In the genomic region with DNA sequence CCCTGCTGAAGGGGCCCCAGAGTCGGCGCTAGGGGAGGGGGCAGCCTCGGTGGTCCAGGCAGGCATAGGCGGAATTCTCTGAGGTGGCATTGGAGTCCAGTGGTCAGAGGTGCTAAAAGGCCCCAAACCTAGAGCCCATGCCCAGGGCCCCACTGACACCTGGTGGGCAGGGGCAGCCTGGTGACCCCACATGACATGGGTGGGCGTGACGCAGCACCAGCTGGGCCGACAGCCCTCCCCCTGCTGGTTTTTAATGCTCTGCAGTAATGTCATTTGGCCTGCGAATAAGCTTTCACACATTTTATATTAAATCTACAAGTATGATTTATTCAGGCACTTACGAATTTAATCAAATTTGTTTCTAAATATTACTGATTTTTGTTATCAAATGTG, we compare ENCODE assay signal across 14 cellular contexts. TPM values are rescaled to one million over a fixed set of nuclear protein-coding genes. Genes with fewer than 3 reads are reported as not detected.
A peak's percentile ranks its signal among the peaks of the same experiment; 100 is the strongest.
DNase-seq lines count a peak whose midpoint lies in the region; ATAC-seq and TF ChIP-seq lines count a peak whose summit lies in the region.
"Had no signal": no experiment of that assay in that cellular context is flagged by ENCODE, and none has a peak within 500 bp of the region (broad histone marks: within the 10 kb centered on the region; RNA-seq: fewer than 3 reads in every experiment).

No MANE protein-coding gene starts in this region.

- H3K4me3 ChIP-seq in HEK293 (ENCODE audit: low read depth, low read length) (no peak overlapping the region), mammary epithelial cell (replicated peaks in 1 of 3; ENCODE audit: insufficient read depth in 1 of 3, low read depth in 2 of 3, low read length in 3 of 3) (no peak overlapping the region), osteoblast (ENCODE audit: insufficient read depth, low read length) (no peak overlapping the region)
- H3K4me3 ChIP-seq: body of pancreas had no signal

- H3K4me1 ChIP-seq in HEK293 (ENCODE audit: control insufficient read depth, insufficient read depth, low read length), result peaks cover 7% of the 10 kb centered on the region; the same call in 1 of the 2 replicates
- peaks cover 18% of the 10 kb centered on the region for H3K4me1 ChIP-seq in mammary epithelial cell (ENCODE audit: insufficient read depth, low read length)
- H3K4me1 ChIP-seq in osteoblast (ENCODE audit: insufficient read depth, low read length), result peaks cover 22% of the 10 kb centered on the region

- intact Hi-C loops in activated CD4-positive, alpha-beta T cell treated with anti-CD3 and anti-CD28 coated beads, Interleukin-2, amount 10 ng/mL, durations not matched to agents 24 days and 14 days (cut with micrococcal nuclease), result no loop called here
- intact Hi-C loops in mammary epithelial cell (cut with micrococcal nuclease), result no loop called here

- H2AFZ ChIP-seq in mammary epithelial cell (ENCODE audit: low read depth, low read length), result no peak overlapping the region
- no peak overlapping the region for H2AFZ ChIP-seq in osteoblast (ENCODE audit: low read length)

- CTCF ChIA-PET in HEK293 (lab: Yijun Ruan, JAX) (interaction anchor here (0.8 kb wide), 2 partner anchors 34 to 70 kb away, joined by 3 read pairs; partner anchors contain the start of gene DNASE1L2), mammary epithelial cell (lab: Charles Lee; ENCODE audit: low non-redundant PET) (no interaction called here)

- peaks cover 1% of the 10 kb centered on the region for H3K27me3 Mint-ChIP-seq in activated CD4-positive, alpha-beta T cell treated with anti-CD3 and anti-CD28 coated beads, Interleukin-2, amount 10 ng/mL, durations not matched to agents 24 days and 14 days

- no peak for DNase-seq in activated CD4-positive, alpha-beta T cell treated with anti-CD3 and anti-CD28 coated beads, Interleukin-2, amount 10 ng/mL, durations not matched to agents 24 days and 14 days
- no peak for DNase-seq in activated CD4-positive, alpha-beta T cell treated with anti-CD3 and anti-CD28 coated beads, Interleukin-2, amount 50 U/mL, for 4 hours
- DNase-seq in mammary epithelial cell, result no peak
- DNase-seq in osteoblast (ENCODE audit: insufficient read length, low spot score, missing footprints), result peak; percentile 80
- DNase-seq: body of pancreas, NCI-H1092, NCI-H446 treated with DMSO at 0.1 percent for 48 hours had no signal

- BruUV-seq in mammary epithelial cell (replicated peaks; lab: Mats Ljungman, UMichigan), result no TSS peak

- no peak overlapping the region for H3K9ac ChIP-seq in mammary epithelial cell (ENCODE audit: insufficient read depth, low read length)

- peaks cover 20% of the 10 kb centered on the region for H3K4me1 Mint-ChIP-seq in activated CD4-positive, alpha-beta T cell treated with anti-CD3 and anti-CD28 coated beads, Interleukin-2, amount 10 ng/mL, durations not matched to agents 24 days and 14 days

- peaks cover 58% of the 10 kb centered on the region for H3K79me2 ChIP-seq in mammary epithelial cell (ENCODE audit: insufficient read depth, low read length)
- H3K79me2 ChIP-seq in osteoblast (ENCODE audit: insufficient read depth, low read length), result peaks cover 53% of the 10 kb centered on the region

- H4K20me1 ChIP-seq in mammary epithelial cell (ENCODE audit: insufficient read depth, low read length) (peaks cover 7% of the 10 kb centered on the region), osteoblast (ENCODE audit: insufficient read depth, low read length) (peaks cover 25% of the 10 kb centered on the region)

- H3K27ac ChIP-seq in HEK293 (ENCODE audit: extremely low read depth, low read depth, low read length), result no peak overlapping the region
- H3K27ac ChIP-seq in mammary epithelial cell (ENCODE audit: insufficient read depth, low read depth, low read length), result no peak overlapping the region
- H3K27ac ChIP-seq in osteoblast (ENCODE audit: low read depth, low read length), result no peak overlapping the region
- H3K27ac ChIP-seq: neutrophil, upper lobe of right lung had no signal

- H3K9me3 Mint-ChIP-seq in activated CD4-positive, alpha-beta T cell treated with anti-CD3 and anti-CD28 coated beads, Interleukin-2, amount 10 ng/mL, durations not matched to agents 24 days and 14 days, result no peaks in the 10 kb centered on the region

- H3K27ac Mint-ChIP-seq in activated CD4-positive, alpha-beta T cell treated with anti-CD3 and anti-CD28 coated beads, Interleukin-2, amount 10 ng/mL, durations not matched to agents 24 days and 14 days, result no peak overlapping the region

- no peak for ATAC-seq in GM21576 (IDR thresholded peaks at IDR 0.05; ENCODE audit: unreplicated experiment)
- no peak for ATAC-seq in GM18498 (IDR thresholded peaks at IDR 0.05; ENCODE audit: unreplicated experiment)
- ATAC-seq in GM19397 (IDR thresholded peaks at IDR 0.05; ENCODE audit: unreplicated experiment), result no peak
- ATAC-seq: body of pancreas, upper lobe of right lung had no signal

- peaks cover 5 to 19% of the 10 kb centered on the region in 2 experiments; a peak in 2 of 3 replicates for H3K36me3 ChIP-seq in HEK293 (ENCODE audit: control insufficient read depth in 2 of 2, insufficient read depth in 1 of 2, low read length in 2 of 2)
- no peaks in the 10 kb centered on the region for H3K36me3 ChIP-seq in mammary epithelial cell (ENCODE audit: insufficient read depth, low read length)
- peaks cover 5% of the 10 kb centered on the region for H3K36me3 ChIP-seq in osteoblast (ENCODE audit: insufficient read depth, low read length)
- H3K36me3 ChIP-seq: neutrophil had no signal

- no peaks in the 10 kb centered on the region for H3K9me3 ChIP-seq in HEK293 (ENCODE audit: control insufficient read depth, insufficient read depth, low read depth, low read length)
- no peaks in the 10 kb centered on the region for H3K9me3 ChIP-seq in mammary epithelial cell (replicated peaks; ENCODE audit: insufficient read depth, low read length)
- H3K9me3 ChIP-seq in osteoblast (ENCODE audit: low read depth, low read length), result no peaks in the 10 kb centered on the region
- H3K9me3 ChIP-seq: body of pancreas, HAP-1, neutrophil, upper lobe of right lung had no signal

- dilution Hi-C loops in mammary epithelial cell (cut with HindIII; ENCODE audit: low sequenced_read_pairs), result loop anchor here (10.0 kb wide), 1 partner anchor 105 kb away; no protein-coding TSS in a partner anchor

- WGBS in mammary epithelial cell (ENCODE audit: low coverage, missing lambda C conversion rate), result 89% methylated on average over 6 of the region's 9 CpGs

- in situ Hi-C loops in mammary epithelial cell (cut with MboI; ENCODE audit: low sequenced_read_pairs in 2 of 2), result loop anchor here (10.0 to 25.0 kb wide), 2 partner anchors 217 to 235 kb away; partner anchors contain the start of gene TBC1D24 (in 1 of the 2)

- POLR2A ChIA-PET in HEK293 (lab: Yijun Ruan, JAX), result interaction anchor here (2.6 kb wide), 1 partner anchor 19 kb away, joined by 9 read pairs; the partner anchor contains the start of gene ECI1

- TF ChIP-seq CTCF in HEK293 (tag by site-specific recombination; IDR thresholded peaks at IDR 0.05) (no peak), mammary epithelial cell (conservative IDR thresholded peaks at IDR 0.05 in 1 of 2, IDR thresholded peaks at IDR 0.05 in 1 of 2; ENCODE audit: extremely low read depth in 1 of 2, insufficient read depth in 1 of 2, low read depth in 1 of 2, low read length in 2 of 2) (no peak), osteoblast (IDR thresholded peaks at IDR 0.05; ENCODE audit: extremely low read depth, low read depth, low read length) (no peak)

- H3K36me3 Mint-ChIP-seq in activated CD4-positive, alpha-beta T cell treated with anti-CD3 and anti-CD28 coated beads, Interleukin-2, amount 10 ng/mL, durations not matched to agents 24 days and 14 days (ENCODE audit: low read depth), result peaks cover 21% of the 10 kb centered on the region

- peak overlapping the region; percentile 82 for H3K4me2 ChIP-seq in mammary epithelial cell (ENCODE audit: insufficient read depth, low read depth, low read length)
- H3K4me2 ChIP-seq in osteoblast (ENCODE audit: insufficient read depth, low read length), result no peak overlapping the region

- H3K27me3 ChIP-seq in mammary epithelial cell (ENCODE audit: insufficient read depth, low read length), result no peaks in the 10 kb centered on the region
- no peaks in the 10 kb centered on the region for H3K27me3 ChIP-seq in osteoblast (ENCODE audit: insufficient read depth, low read length)
- H3K27me3 ChIP-seq: body of pancreas, neutrophil, upper lobe of right lung had no signal

- H3K4me3 Mint-ChIP-seq in activated CD4-positive, alpha-beta T cell treated with anti-CD3 and anti-CD28 coated beads, Interleukin-2, amount 10 ng/mL, durations not matched to agents 24 days and 14 days, result peak overlapping the region; percentile 94

TF ChIP-seq in HEK293, 187 proteins besides CTCF, POLR2A, EP300 and RAD21 (continues in another document):
- TF ChIP-seq ZNF404 (tag by site-specific recombination; IDR thresholded peaks at IDR 0.05), result no peak
- no peak for TF ChIP-seq ZNF571 (tag by site-specific recombination; IDR thresholded peaks at IDR 0.05)
- TF ChIP-seq ZNF677 (tag by site-specific recombination; IDR thresholded peaks at IDR 0.05), result no peak
- no peak for TF ChIP-seq ZNF37A (tag by site-specific recombination; IDR thresholded peaks at IDR 0.05)

RNA-seq across cellular contexts. Expression of gene RNPS1, which starts 2.1 kb away (rescaled TPM):
- total RNA-seq in activated CD4-positive, alpha-beta T cell treated with anti-CD3 and anti-CD28 coated beads, Interleukin-2, amount 10 ng/mL, durations not matched to agents 24 days and 14 days, result 399 and 416 TPM in 2 replicates
- total RNA-seq in mammary epithelial cell (100 to 1,000 TPM in 1 of 2 donors, 10 to 100 TPM in 1; 79.4 to 207 TPM), osteoblast (64.2 and 81.1 TPM in 2 replicates)
- polyA plus RNA-seq in mammary epithelial cell, result 258 TPM
- polyA minus RNA-seq in mammary epithelial cell, result 182 TPM

RNA-seq across cellular contexts. Expression of gene ECI1, which starts 18.7 kb away (rescaled TPM):
- 34.1 and 38.7 TPM in 2 replicates for total RNA-seq in activated CD4-positive, alpha-beta T cell treated with anti-CD3 and anti-CD28 coated beads, Interleukin-2, amount 10 ng/mL, durations not matched to agents 24 days and 14 days
- total RNA-seq in mammary epithelial cell (10 to 100 TPM; 79.3 to 84.7 TPM), osteoblast (42.3 and 44.5 TPM in 2 replicates)
- polyA plus RNA-seq in mammary epithelial cell, result 48.2 TPM
- 11.6 TPM for polyA minus RNA-seq in mammary epithelial cell

RNA-seq across cellular contexts. Expression of gene DNASE1L2, which starts 33.8 kb away (rescaled TPM):
- total RNA-seq in activated CD4-positive, alpha-beta T cell treated with anti-CD3 and anti-CD28 coated beads, Interleukin-2, amount 10 ng/mL, durations not matched to agents 24 days and 14 days, result 1.7 and 2.1 TPM in 2 replicates
- total RNA-seq in mammary epithelial cell (1 to 10 TPM in 1 of 2 donors, under 1 TPM in 1; 0.67 to 1.5 TPM), osteoblast (0.72 and 0.88 TPM in 2 replicates)
- polyA plus RNA-seq in mammary epithelial cell, result 0.34 TPM
- polyA minus RNA-seq in mammary epithelial cell, result not detected

RNA-seq across cellular contexts. Expression of gene E4F1, which starts 46.7 kb away (rescaled TPM):
- 33.4 and 34.7 TPM in 2 replicates for total RNA-seq in activated CD4-positive, alpha-beta T cell treated with anti-CD3 and anti-CD28 coated beads, Interleukin-2, amount 10 ng/mL, durations not matched to agents 24 days and 14 days
- total RNA-seq in mammary epithelial cell (10 to 100 TPM; 22.0 to 24.8 TPM), osteoblast (30.9 and 31.5 TPM in 2 replicates)
- polyA plus RNA-seq in mammary epithelial cell, result 15.2 TPM
- polyA minus RNA-seq in mammary epithelial cell, result 8.6 TPM

RNA-seq across cellular contexts. Expression of gene PGP, which starts 55.4 kb away (rescaled TPM):
- 38.7 and 38.9 TPM in 2 replicates for total RNA-seq in activated CD4-positive, alpha-beta T cell treated with anti-CD3 and anti-CD28 coated beads, Interleukin-2, amount 10 ng/mL, durations not matched to agents 24 days and 14 days
- total RNA-seq in mammary epithelial cell (10 to 100 TPM; 12.8 to 19.0 TPM), osteoblast (14.1 and 14.4 TPM in 2 replicates)
- 19.9 TPM for polyA plus RNA-seq in mammary epithelial cell
- polyA minus RNA-seq in mammary epithelial cell, result 6.6 TPM
